In genomic region chr11:86219291-86220193, GRCh38 we compare ENCODE assay signal across 9 cellular contexts. TPM values are rescaled to one million over a fixed set of nuclear protein-coding genes. Genes with fewer than 3 reads are reported as not detected.
DNase-seq lines count a peak whose midpoint lies in the region; ATAC-seq and TF ChIP-seq lines count a peak whose summit lies in the region.
"Had no signal": no experiment of that assay in that cellular context is flagged by ENCODE, and none has a peak within 500 bp of the region (broad histone marks: within the 10 kb centered on the region; RNA-seq: fewer than 3 reads in every experiment).

No MANE protein-coding gene starts in this region.

- H4K20me1 ChIP-seq in HCT116 (ENCODE audit: insufficient read depth): no peaks in the 10 kb centered on the region

- TF ChIP-seq POLR2A in HCT116 (IDR thresholded peaks at IDR 0.05; ENCODE audit: borderline replicate concordance, extremely low read depth, insufficient read depth, insufficient read length): no peak

- peak overlapping the region; percentile 62 for H3K4me3 Mint-ChIP-seq in activated T-cell treated with anti-CD3 and anti-CD28 coated beads, Interleukin-2, amount 50 U/mL, for 24 hours
- peak overlapping the region; percentile 77 for H3K4me3 Mint-ChIP-seq in stimulated activated memory B cell treated with anti-CD40 and anti-IgM and Interleukin-4, amounts not matched to agents 10 μg/mL and 1 μg/mL and 100 μg/mL, for 72 hours

- no peaks in the 10 kb centered on the region for H3K9me3 ChIP-seq in HCT116 (ENCODE audit: control insufficient read depth in 1 of 2, insufficient read depth in 1 of 2, low read depth in 1 of 2, low read length in 2 of 2)

- H2AFZ ChIP-seq in HCT116 (ENCODE audit: low read depth, low read length, poor library complexity, severe bottlenecking): peak overlapping the region; percentile 99

- no peak overlapping the region for H3K4me2 ChIP-seq in HCT116 (ENCODE audit: low read length)

- no peaks in the 10 kb centered on the region for H3K36me3 ChIP-seq in HCT116 (ENCODE audit: control insufficient read depth in 1 of 2, insufficient read depth in 2 of 2, low read length in 2 of 2)

- H3K79me2 ChIP-seq in HCT116 (ENCODE audit: insufficient read depth, low read length): no peaks in the 10 kb centered on the region

- H3K4me1 ChIP-seq in HCT116 (ENCODE audit: control insufficient read depth in 1 of 2, insufficient read depth in 2 of 2, low read length in 2 of 2): peaks cover 0 to 10% of the 10 kb centered on the region in 2 experiments; a peak in 1 of 4 replicates

- TF ChIP-seq CTCF in HCT116 (IDR thresholded peaks at IDR 0.05 in 2 of 3, conservative IDR thresholded peaks at IDR 0.05 in 1 of 3; ENCODE audit: borderline replicate concordance in 1 of 3, insufficient read depth in 1 of 3, low read depth in 2 of 3, low read length in 2 of 3): no peak

- intact Hi-C loops in HCT116 (cut with micrococcal nuclease): loop anchor here (2.0 to 5.0 kb wide), 2 partner anchors 177 to 365 kb away; partner anchors contain the start of gene CCDC83

- DNase-seq in activated T-cell treated with anti-CD3 and anti-CD28 coated beads, Interleukin-2, amount 50 U/mL, for 24 hours: no peak
- DNase-seq in activated T-cell treated with anti-CD3 and anti-CD28 coated beads, Interleukin-2, amount 50 U/mL, for 48 hours: no peak
- no peak for DNase-seq in HCT116 (ENCODE audit: low read depth, low spot score)
- DNase-seq in DMS153 treated with DMSO at 0.1 percent for 48 hours (lab: John Stamatoyannopoulos, UW; ENCODE audit: unreplicated experiment): no peak
- no peak for DNase-seq in DMS79 (lab: John Stamatoyannopoulos, UW)
- no peak for DNase-seq in activated CD4-positive, alpha-beta T cell treated with anti-CD3 and anti-CD28 coated beads for 1 hour
- DNase-seq: NCI-H1417 treated with DMSO at 0.1 percent for 48 hours had no signal

- no peaks in the 10 kb centered on the region for H3K27me3 ChIP-seq in HCT116 (ENCODE audit: insufficient read depth, low read length)

- peaks cover 6% of the 10 kb centered on the region for H3K9me3 Mint-ChIP-seq in activated T-cell treated with anti-CD3 and anti-CD28 coated beads, Interleukin-2, amount 50 U/mL, for 24 hours
- peaks cover 6% of the 10 kb centered on the region for H3K9me3 Mint-ChIP-seq in stimulated activated memory B cell treated with anti-CD40 and anti-IgM and Interleukin-4, amounts not matched to agents 10 μg/mL and 1 μg/mL and 100 μg/mL, for 72 hours

- RAD21 ChIA-PET in HCT116 (lab: Charles Lee; ENCODE audit: low non-redundant PET in 1 of 2, low total read pairs in 2 of 2, uncharacterized antibody in 2 of 2, unreplicated experiment in 2 of 2): no interaction called here

- ATAC-seq in HCT116: no peak
- peak; percentile 71 for ATAC-seq in HG03520 (IDR thresholded peaks at IDR 0.05; ENCODE audit: unreplicated experiment)
- ATAC-seq in stimulated activated memory B cell treated with anti-CD40 and anti-IgM and Interleukin-4, amounts not matched to agents 10 μg/mL and 1 μg/mL and 100 μg/mL, for 72 hours: peak; percentile 96

- CTCF ChIA-PET in HCT116 (lab: Charles Lee): no interaction called here

- no peak overlapping the region for H3K9ac ChIP-seq in HCT116 (ENCODE audit: low read length)

- peak overlapping the region; percentile 98 for H3K27ac Mint-ChIP-seq in activated T-cell treated with anti-CD3 and anti-CD28 coated beads, Interleukin-2, amount 50 U/mL, for 24 hours
- H3K27ac Mint-ChIP-seq in stimulated activated memory B cell treated with anti-CD40 and anti-IgM and Interleukin-4, amounts not matched to agents 10 μg/mL and 1 μg/mL and 100 μg/mL, for 72 hours: peak overlapping the region; percentile 93

- H3K4me3 ChIP-seq in HCT116 (replicated peaks in 1 of 2; ENCODE audit: low read depth in 1 of 2, low read length in 2 of 2): no peak overlapping the region

- H3K4me1 Mint-ChIP-seq in activated T-cell treated with anti-CD3 and anti-CD28 coated beads, Interleukin-2, amount 50 U/mL, for 24 hours (ENCODE audit: low read depth): peaks cover 84% of the 10 kb centered on the region
- peaks cover 46% of the 10 kb centered on the region for H3K4me1 Mint-ChIP-seq in stimulated activated memory B cell treated with anti-CD40 and anti-IgM and Interleukin-4, amounts not matched to agents 10 μg/mL and 1 μg/mL and 100 μg/mL, for 72 hours

- no peaks in the 10 kb centered on the region for H3K27me3 Mint-ChIP-seq in activated T-cell treated with anti-CD3 and anti-CD28 coated beads, Interleukin-2, amount 50 U/mL, for 24 hours
- H3K27me3 Mint-ChIP-seq in stimulated activated memory B cell treated with anti-CD40 and anti-IgM and Interleukin-4, amounts not matched to agents 10 μg/mL and 1 μg/mL and 100 μg/mL, for 72 hours: no peaks in the 10 kb centered on the region

- TF ChIP-seq RAD21 in HCT116 (IDR thresholded peaks at IDR 0.05; ENCODE audit: low read depth): no peak

- H3K9me2 ChIP-seq in HCT116 (ENCODE audit: insufficient read depth): no peaks in the 10 kb centered on the region

- no TSS peak for BruUV-seq in HCT116 (replicated peaks; lab: Mats Ljungman, UMichigan)

- peaks cover 4% of the 10 kb centered on the region for H3K36me3 Mint-ChIP-seq in activated T-cell treated with anti-CD3 and anti-CD28 coated beads, Interleukin-2, amount 50 U/mL, for 24 hours (ENCODE audit: low read depth)
- H3K36me3 Mint-ChIP-seq in stimulated activated memory B cell treated with anti-CD40 and anti-IgM and Interleukin-4, amounts not matched to agents 10 μg/mL and 1 μg/mL and 100 μg/mL, for 72 hours: peaks cover 4% of the 10 kb centered on the region

- POLR2A ChIA-PET in HCT116 (lab: Charles Lee): no interaction called here

- no peak overlapping the region for H3K27ac ChIP-seq in HCT116 (ENCODE audit: low read depth, low read length)

TF ChIP-seq in HCT116, 20 proteins besides CTCF, POLR2A, EP300 and RAD21:
- TF ChIP-seq YY1 (IDR thresholded peaks at IDR 0.05; ENCODE audit: extremely low read depth, insufficient replicate concordance, low read depth, low read length) (no peak), JUND (IDR thresholded peaks at IDR 0.05) (no peak), EGR1 (IDR thresholded peaks at IDR 0.05; ENCODE audit: low read depth) (no peak)

RNA-seq across cellular contexts. Expression of gene EED, which starts 25.0 kb away (rescaled TPM):
- total RNA-seq in HCT116 (2021; ENCODE audit: unreplicated experiment): 25.2 TPM
- 18.8 and 19.2 TPM in 2 replicates for polyA plus RNA-seq in HCT116 (2012)
